Comparison of ENCODE assay signal across 1 cellular context in genomic region chr2:191113761-191114160, GRCh38.
TF ChIP-seq lines count a peak whose summit lies in the region.

No MANE protein-coding gene starts in this region.

TF ChIP-seq in GM12878, 131 proteins besides CTCF, POLR2A, EP300 and RAD21 (continued from another document):
- no peak for TF ChIP-seq CREM (IDR thresholded peaks at IDR 0.05; ENCODE audit: low read depth)
- TF ChIP-seq HSF1 (IDR thresholded peaks at IDR 0.05; ENCODE audit: low read depth, low read length) = no peak
- no peak for TF ChIP-seq STAT3 (IDR thresholded peaks at IDR 0.05; ENCODE audit: low read depth, low read length)
- no peak for TF ChIP-seq CBX5 (IDR thresholded peaks at IDR 0.05; ENCODE audit: low read depth)
- no peak for TF ChIP-seq NKRF (conservative IDR thresholded peaks at IDR 0.05)
- no peak for TF ChIP-seq IRF3 (IDR thresholded peaks at IDR 0.05)
- no peak for TF ChIP-seq RFX5 (IDR thresholded peaks at IDR 0.05; ENCODE audit: low read depth, low read length)
- TF ChIP-seq ZSCAN29 (IDR thresholded peaks at IDR 0.05) = no peak
- no peak for TF ChIP-seq E2F4 (IDR thresholded peaks at IDR 0.05; ENCODE audit: low read depth, low read length)
